ENCODE assay signal across 1 cellular context in genomic region chr2:146068051-146068450, GRCh38.
TF ChIP-seq lines count a peak whose summit lies in the region.

No MANE protein-coding gene starts in this region.

TF ChIP-seq in IMR-90, 13 proteins besides CTCF, POLR2A, EP300 and RAD21 (continued from another document):
- TF ChIP-seq SMC3 (IDR thresholded peaks at IDR 0.05; ENCODE audit: low read depth, low read length) (no peak), RCOR1 (IDR thresholded peaks at IDR 0.05; ENCODE audit: insufficient replicate concordance, low read length) (no peak), CHD1 (IDR thresholded peaks at IDR 0.05; ENCODE audit: low read depth, low read length) (no peak), NFE2L2 (IDR thresholded peaks at IDR 0.05; ENCODE audit: low read depth, low read length) (no peak), MXI1 (IDR thresholded peaks at IDR 0.05; ENCODE audit: borderline replicate concordance, low read depth, low read length) (no peak)
- TF ChIP-seq, protein P1, sequence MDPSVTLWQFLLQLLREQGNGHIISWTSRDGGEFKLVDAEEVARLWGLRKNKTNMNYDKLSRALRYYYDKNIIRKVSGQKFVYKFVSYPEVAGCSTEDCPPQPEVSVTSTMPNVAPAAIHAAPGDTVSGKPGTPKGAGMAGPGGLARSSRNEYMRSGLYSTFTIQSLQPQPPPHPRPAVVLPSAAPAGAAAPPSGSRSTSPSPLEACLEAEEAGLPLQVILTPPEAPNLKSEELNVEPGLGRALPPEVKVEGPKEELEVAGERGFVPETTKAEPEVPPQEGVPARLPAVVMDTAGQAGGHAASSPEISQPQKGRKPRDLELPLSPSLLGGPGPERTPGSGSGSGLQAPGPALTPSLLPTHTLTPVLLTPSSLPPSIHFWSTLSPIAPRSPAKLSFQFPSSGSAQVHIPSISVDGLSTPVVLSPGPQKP (IDR thresholded peaks at IDR 0.05; ENCODE audit: borderline replicate concordance, low read depth, low read length): no peak
- TF ChIP-seq, protein P2, sequence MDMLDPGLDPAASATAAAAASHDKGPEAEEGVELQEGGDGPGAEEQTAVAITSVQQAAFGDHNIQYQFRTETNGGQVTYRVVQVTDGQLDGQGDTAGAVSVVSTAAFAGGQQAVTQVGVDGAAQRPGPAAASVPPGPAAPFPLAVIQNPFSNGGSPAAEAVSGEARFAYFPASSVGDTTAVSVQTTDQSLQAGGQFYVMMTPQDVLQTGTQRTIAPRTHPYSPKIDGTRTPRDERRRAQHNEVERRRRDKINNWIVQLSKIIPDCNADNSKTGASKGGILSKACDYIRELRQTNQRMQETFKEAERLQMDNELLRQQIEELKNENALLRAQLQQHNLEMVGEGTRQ (IDR thresholded peaks at IDR 0.05; ENCODE audit: low read depth, low read length): no peak
